8 cellular contexts compared by ENCODE assay signal in genomic region chr2:105873721-105874120, GRCh38.
DNase-seq lines count a peak whose midpoint lies in the region; ATAC-seq and FAIRE-seq lines count a peak whose summit lies in the region.

No MANE protein-coding gene starts in this region.

- ATAC-seq in HG02943 (IDR thresholded peaks at IDR 0.05; ENCODE audit: low read depth, unreplicated experiment) = peak; percentile 75

- no peak for FAIRE-seq in frontal cortex (lab: Jason Lieb, UNC)

- peak; percentile 37 for DNase-seq in activated gamma-delta T cell treated with Interleukin-2 at 50 U/mL for 16 hours
- no peak for DNase-seq in activated gamma-delta T cell (lab: John Stamatoyannopoulos, UW)
- peak in 4 of 5 experiments; percentile 31 to 61 (median 44) for DNase-seq in T-helper 2 cell
- DNase-seq in dermis blood vessel endothelial cell = peak; percentile 24
- DNase-seq in stimulated activated CD4-positive, alpha-beta T cell treated with anti-CD3 and anti-CD28 coated beads, Interleukin-12 subunit alpha, Interleukin-12 subunit beta, amount 100 ng/mL, for 4 hours = peak; percentile 44
- no peak for DNase-seq in frontal cortex (ENCODE audit: low spot score in 2 of 2)
- DNase-seq in GF-D8 (lab: John Stamatoyannopoulos, UW) = no peak

Comparison
In these comparisons a context has a peak if more than half of its experiments do, and no peak if none do; other contexts are left out.
1. DNase-seq: peak in activated gamma-delta T cell treated with Interleukin-2 at 50 U/mL for 16 hours (single experiment), T-helper 2 cell (4 of 5), dermis blood vessel endothelial cell (single experiment) and stimulated activated CD4-positive, alpha-beta T cell treated with anti-CD3 and anti-CD28 coated beads, Interleukin-12 subunit alpha, Interleukin-12 subunit beta, amount 100 ng/mL, for 4 hours (single experiment); none in activated gamma-delta T cell (single experiment), frontal cortex (0 of 2) and GF-D8 (single experiment).